ENCODE assay signal across 14 cellular contexts in the genomic region with DNA sequence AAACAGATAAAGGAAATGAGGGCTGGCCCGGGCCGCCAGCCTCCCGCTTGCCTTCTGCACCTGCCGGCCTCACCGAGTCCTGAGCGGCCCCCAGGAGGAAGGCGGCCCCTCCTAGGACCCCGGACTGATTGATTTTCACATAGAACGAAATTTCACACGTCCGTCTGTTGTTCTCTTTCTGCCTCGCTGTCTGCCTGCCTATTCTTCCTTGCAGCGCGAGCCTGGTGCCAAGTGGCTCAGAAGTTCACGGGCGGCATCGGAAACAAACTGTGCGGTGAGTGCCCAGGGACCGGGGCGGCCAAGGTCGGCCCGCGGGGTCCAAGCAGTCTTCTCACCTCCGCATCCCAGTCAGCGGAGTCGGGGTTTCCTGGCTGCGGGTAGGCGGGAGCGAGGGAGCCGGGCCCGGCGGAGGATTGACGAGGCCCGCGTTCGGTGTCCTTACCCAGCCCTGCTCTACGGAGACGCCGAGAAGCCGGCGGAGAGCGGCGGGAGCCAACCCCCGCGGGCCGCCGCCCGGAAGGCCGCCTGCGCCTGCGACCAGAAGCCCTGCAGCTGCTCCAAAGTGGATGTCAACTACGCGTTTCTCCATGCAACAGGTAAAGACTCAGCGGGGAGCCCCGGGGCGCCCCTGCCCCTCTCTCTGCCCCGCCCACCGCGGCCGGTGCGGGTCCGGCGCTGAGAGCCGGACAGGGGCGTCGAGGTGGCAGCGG. TPM values are rescaled to one million over a fixed set of nuclear protein-coding genes. Genes with fewer than 3 reads are reported as not detected.
DNase-seq lines count a peak whose midpoint lies in the region; ATAC-seq and TF ChIP-seq lines count a peak whose summit lies in the region.
"Had no signal": no experiment of that assay in that cellular context is flagged by ENCODE, and none has a peak within 500 bp of the region (broad histone marks: within the 10 kb centered on the region; RNA-seq: fewer than 3 reads in every experiment).

No MANE protein-coding gene starts in this region.

- no peaks in the 10 kb centered on the region for H3K36me3 Mint-ChIP-seq in type B pancreatic cell

- H3K27ac ChIP-seq in cardiac muscle cell: no peak overlapping the region
- H3K27ac ChIP-seq in heart left ventricle: no peak overlapping the region
- H3K27ac ChIP-seq in iPS-18a (ENCODE audit: low read length): no peak overlapping the region
- no peak overlapping the region for H3K27ac ChIP-seq in gastroesophageal sphincter
- H3K27ac ChIP-seq: tibial artery had no signal

- TF ChIP-seq POLR2A in heart left ventricle (IDR thresholded peaks at IDR 0.05) (no peak), gastroesophageal sphincter (IDR thresholded peaks at IDR 0.05) (no peak)

- peaks cover 14% of the 10 kb centered on the region for H3K4me1 Mint-ChIP-seq in type B pancreatic cell (ENCODE audit: unreplicated experiment)

- H3K4me3 Mint-ChIP-seq in type B pancreatic cell: peak overlapping the region; percentile 86

- H3K27ac Mint-ChIP-seq in type B pancreatic cell: peak overlapping the region; percentile 80

- H3K36me3 ChIP-seq in cardiac muscle cell (no peaks in the 10 kb centered on the region), heart left ventricle (no peaks in the 10 kb centered on the region), iPS-18a (ENCODE audit: control insufficient read depth, low read depth, low read length) (no peaks in the 10 kb centered on the region), gastroesophageal sphincter (no peaks in the 10 kb centered on the region)
- H3K36me3 ChIP-seq: HAP-1, tibial artery had no signal

- peaks cover 19% of the 10 kb centered on the region for H3K4me1 ChIP-seq in cardiac muscle cell (ENCODE audit: low read depth)
- peaks cover 0 to 30% (median 13%) of the 10 kb centered on the region in 12 donors for H3K4me1 ChIP-seq in heart left ventricle
- H3K4me1 ChIP-seq in iPS-18a (ENCODE audit: control insufficient read depth, low read depth, low read length): peaks cover 32% of the 10 kb centered on the region
- H3K4me1 ChIP-seq in gastroesophageal sphincter: peaks cover 0 to 38% (median 15%) of the 10 kb centered on the region in 3 donors

- 1 to 2% (median 1%) methylated on average over 41 to 67 of the region's 67 CpGs for WGBS in heart left ventricle, 4 donors
- WGBS in gastroesophageal sphincter (ENCODE audit: low coverage in 1 of 2), 2 donors: 0% methylated on average over 3 to 5 of the region's 67 CpGs

- peak overlapping the region; percentile 18 for H3K4me3 ChIP-seq in cardiac muscle cell
- peak overlapping the region in 1 of 12 donors; percentile 4 for H3K4me3 ChIP-seq in heart left ventricle
- H3K4me3 ChIP-seq in iPS-18a (ENCODE audit: low read length): peak overlapping the region; percentile 60
- H3K4me3 ChIP-seq in gastroesophageal sphincter: peak overlapping the region in 1 of 2 donors; percentile 4
- H3K4me3 ChIP-seq: HAP-1 had no signal

- ATAC-seq in heart left ventricle (no peak), SK-N-SH treated with all-trans-retinoic acid at 6 μM for 48 hours (peak; percentile 47), gastroesophageal sphincter (no peak)
- ATAC-seq: Panc1 had no signal

- DNase-seq in cardiac muscle cell (ENCODE audit: low read depth in 1 of 2, low spot score in 1 of 2) (no peak), heart left ventricle (no peak), type B pancreatic cell (ENCODE audit: extremely low spot score, unreplicated experiment) (no peak), NK-92 (lab: John Stamatoyannopoulos, UW; ENCODE audit: unreplicated experiment) (no peak), ureter (ENCODE audit: low spot score) (no peak)
- DNase-seq: activated CD8-positive, alpha-beta memory T cell treated with anti-CD3 and anti-CD28 coated beads for 24 hours; foreskin melanocyte; tibial artery had no signal

- intact Hi-C loops in heart left ventricle (cut with DNase I): no loop called here

- H3K9me3 ChIP-seq in cardiac muscle cell (ENCODE audit: low read depth) (no peaks in the 10 kb centered on the region), heart left ventricle (no peaks in the 10 kb centered on the region), iPS-18a (ENCODE audit: control insufficient read depth, low read depth, low read length) (no peaks in the 10 kb centered on the region), gastroesophageal sphincter (no peaks in the 10 kb centered on the region)
- H3K9me3 ChIP-seq: HAP-1, tibial artery had no signal

- no peak overlapping the region for H3K9ac ChIP-seq in iPS-18a (ENCODE audit: low read length)

- no peak for TF ChIP-seq CTCF in cardiac muscle cell (IDR thresholded peaks at IDR 0.05; ENCODE audit: low read depth, low read length)
- no peak for TF ChIP-seq CTCF in heart left ventricle (IDR thresholded peaks at IDR 0.05)
- TF ChIP-seq CTCF in type B pancreatic cell (conservative IDR thresholded peaks at IDR 0.05): no peak
- no peak for TF ChIP-seq CTCF in gastroesophageal sphincter (IDR thresholded peaks at IDR 0.05)

- TF ChIP-seq EP300 in gastroesophageal sphincter (IDR thresholded peaks at IDR 0.05): no peak

- H3K9me3 Mint-ChIP-seq in type B pancreatic cell: no peaks in the 10 kb centered on the region

- H3K27me3 Mint-ChIP-seq in type B pancreatic cell: peaks cover 96% of the 10 kb centered on the region

- H3K27me3 ChIP-seq in cardiac muscle cell (peaks cover 99% of the 10 kb centered on the region), heart left ventricle (peaks cover 41 to 99% (median 93%) of the 10 kb centered on the region in 9 donors), iPS-18a (ENCODE audit: control insufficient read depth, insufficient read depth, low read length) (peaks cover 96% of the 10 kb centered on the region), gastroesophageal sphincter (peaks cover 99% of the 10 kb centered on the region)

TF ChIP-seq in SK-N-SH treated with all-trans-retinoic acid at 6 μM for 48 hours, 23 proteins besides CTCF, POLR2A, EP300 and RAD21:
- TF ChIP-seq TOX (CRISPR knock-in tag; IDR thresholded peaks at IDR 0.05; ENCODE audit: borderline replicate concordance): no peak
- TF ChIP-seq SNAI2 (CRISPR knock-in tag; IDR thresholded peaks at IDR 0.05): no peak

RNA-seq across cellular contexts. Expression of gene GAD2, which starts 1.0 kb away (rescaled TPM):
- not detected in 2 replicates for total RNA-seq in cardiac muscle cell
- not detected in 2 replicates for polyA plus RNA-seq in cardiac muscle cell
- total RNA-seq in heart left ventricle: not detected
- polyA plus RNA-seq in heart left ventricle: not detected
- 15.3 and 16.9 TPM in 2 replicates for total RNA-seq in type B pancreatic cell (ENCODE audit: low replicate concordance)
- total RNA-seq in gastroesophageal sphincter: not detected
- not detected for total RNA-seq in ureter
- total RNA-seq: myocyte had no signal

Comparison
In these comparisons a context has a peak if more than half of its experiments do, and no peak if none do; other contexts are left out.
1. RNA of gene GAD2, which starts 1.0 kb away (total RNA-seq): 15.3 to 16.9 TPM in type B pancreatic cell; not detected in cardiac muscle cell, not detected in heart left ventricle, not detected in gastroesophageal sphincter and not detected in ureter (single experiment); every median in the first group is over 10 times any median in the second.